1 cellular context compared by ENCODE assay signal in the genomic region with DNA sequence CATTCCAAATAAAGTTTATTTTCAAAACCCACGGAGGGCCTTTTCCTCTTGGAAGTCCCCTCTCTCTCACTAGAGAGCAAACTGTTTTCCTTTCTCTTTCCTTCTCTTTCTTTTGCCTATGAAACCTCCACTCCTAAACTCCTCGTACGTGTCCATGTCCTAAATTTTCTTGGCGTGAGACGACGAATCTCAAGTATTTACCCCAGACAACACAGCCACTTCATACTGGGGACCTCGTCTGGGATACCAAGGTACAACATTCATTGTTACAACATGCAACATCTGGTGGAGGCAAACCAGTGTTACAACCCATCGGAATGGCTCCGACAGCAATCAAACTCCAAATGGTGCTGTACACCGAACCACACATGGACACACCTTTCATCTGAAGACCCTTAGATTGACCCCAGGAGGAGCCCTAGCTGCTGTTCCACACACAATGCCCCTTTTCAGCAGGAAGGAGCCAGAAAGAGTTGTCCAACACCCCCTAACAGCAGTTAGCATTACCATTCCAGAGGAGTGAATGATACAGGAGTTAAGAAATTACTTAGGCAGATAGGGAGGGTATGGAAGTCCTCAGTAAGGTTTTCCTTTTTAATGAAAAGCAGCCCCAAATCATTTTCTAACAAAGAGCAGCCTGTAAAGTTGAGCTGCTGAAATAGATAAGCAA.
TF ChIP-seq lines count a peak whose summit lies in the region.

No MANE protein-coding gene starts in this region.

TF ChIP-seq in IMR-90, 13 proteins besides CTCF, POLR2A, EP300 and RAD21 (continued from another document):
- no peak for TF ChIP-seq MXI1 (IDR thresholded peaks at IDR 0.05; ENCODE audit: borderline replicate concordance, low read depth, low read length)
- no peak for TF ChIP-seq MAFK (IDR thresholded peaks at IDR 0.05; ENCODE audit: low read depth, low read length)
- TF ChIP-seq NFE2L2 (IDR thresholded peaks at IDR 0.05; ENCODE audit: low read depth, low read length), result no peak
- TF ChIP-seq RFX5 (IDR thresholded peaks at IDR 0.05; ENCODE audit: low read depth, low read length), result no peak
- no peak for TF ChIP-seq CHD1 (IDR thresholded peaks at IDR 0.05; ENCODE audit: low read depth, low read length)
- TF ChIP-seq CEBPB (IDR thresholded peaks at IDR 0.05; ENCODE audit: low read depth, low read length), result no peak
- TF ChIP-seq FOS (IDR thresholded peaks at IDR 0.05; ENCODE audit: low read depth, low read length), result no peak
- no peak for TF ChIP-seq RCOR1 (IDR thresholded peaks at IDR 0.05; ENCODE audit: insufficient replicate concordance, low read length)
- TF ChIP-seq, protein P1, sequence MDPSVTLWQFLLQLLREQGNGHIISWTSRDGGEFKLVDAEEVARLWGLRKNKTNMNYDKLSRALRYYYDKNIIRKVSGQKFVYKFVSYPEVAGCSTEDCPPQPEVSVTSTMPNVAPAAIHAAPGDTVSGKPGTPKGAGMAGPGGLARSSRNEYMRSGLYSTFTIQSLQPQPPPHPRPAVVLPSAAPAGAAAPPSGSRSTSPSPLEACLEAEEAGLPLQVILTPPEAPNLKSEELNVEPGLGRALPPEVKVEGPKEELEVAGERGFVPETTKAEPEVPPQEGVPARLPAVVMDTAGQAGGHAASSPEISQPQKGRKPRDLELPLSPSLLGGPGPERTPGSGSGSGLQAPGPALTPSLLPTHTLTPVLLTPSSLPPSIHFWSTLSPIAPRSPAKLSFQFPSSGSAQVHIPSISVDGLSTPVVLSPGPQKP (IDR thresholded peaks at IDR 0.05; ENCODE audit: borderline replicate concordance, low read depth, low read length), result no peak
